In genomic region chr7:148395292-148395691, GRCh38 we compare ENCODE assay signal across 19 cellular contexts.
DNase-seq lines count a peak whose midpoint lies in the region; ATAC-seq and TF ChIP-seq lines count a peak whose summit lies in the region.
"Had no signal": no experiment of that assay in that cellular context is flagged by ENCODE, and none has a peak within 500 bp of the region (broad histone marks: within the 10 kb centered on the region; RNA-seq: fewer than 3 reads in every experiment).

No MANE protein-coding gene starts in this region.

- no peak overlapping the region for H3K4me3 Mint-ChIP-seq in activated CD4-positive, alpha-beta T cell treated with anti-CD3 and anti-CD28 coated beads, Interleukin-2, amount 10 ng/mL, durations not matched to agents 24 days and 14 days
- H3K4me3 Mint-ChIP-seq: CD4-positive, alpha-beta memory T cell had no signal

- no peak overlapping the region for H3K4me3 ChIP-seq in WERI-Rb-1 (ENCODE audit: low read depth, low read length)
- H3K4me3 ChIP-seq: psoas muscle, testis had no signal

- H3K36me3 ChIP-seq in WERI-Rb-1: peaks cover 4% of the 10 kb centered on the region; the same call in 1 of the 2 replicates
- H3K36me3 ChIP-seq: brain microvascular endothelial cell had no signal

- no peak overlapping the region for H3K27ac Mint-ChIP-seq in activated CD4-positive, alpha-beta T cell treated with anti-CD3 and anti-CD28 coated beads, Interleukin-2, amount 10 ng/mL, durations not matched to agents 24 days and 14 days
- H3K27ac Mint-ChIP-seq: CD4-positive, alpha-beta memory T cell had no signal

- intact Hi-C loops in activated CD4-positive, alpha-beta T cell treated with anti-CD3 and anti-CD28 coated beads, Interleukin-2, amount 10 ng/mL, durations not matched to agents 24 days and 14 days (cut with micrococcal nuclease): no loop called here

- no peaks in the 10 kb centered on the region for H3K36me3 Mint-ChIP-seq in activated CD4-positive, alpha-beta T cell treated with anti-CD3 and anti-CD28 coated beads, Interleukin-2, amount 10 ng/mL, durations not matched to agents 24 days and 14 days (ENCODE audit: low read depth)
- H3K36me3 Mint-ChIP-seq: CD4-positive, alpha-beta memory T cell had no signal

- H3K27ac ChIP-seq in WERI-Rb-1: no peak overlapping the region
- H3K27ac ChIP-seq: brain microvascular endothelial cell, psoas muscle, testis had no signal

- no peak for TF ChIP-seq CTCF in WERI-Rb-1 (IDR thresholded peaks at IDR 0.05; ENCODE audit: low read depth, low read length)

- DNase-seq in NCI-H748 (lab: John Stamatoyannopoulos, UW; ENCODE audit: unreplicated experiment): peak; percentile 10
- DNase-seq in NCI-H748 treated with DMSO at 0.1 percent for 48 hours (lab: John Stamatoyannopoulos, UW): no peak
- DNase-seq in brain pericyte (ENCODE audit: low read depth, low spot score): peak; percentile 5
- DNase-seq in medulla oblongata (ENCODE audit: extremely low spot score): peak; percentile 37
- no peak for DNase-seq in activated CD4-positive, alpha-beta T cell treated with anti-CD3 and anti-CD28 coated beads, Interleukin-2, amount 10 ng/mL, durations not matched to agents 24 days and 14 days
- DNase-seq in WERI-Rb-1: no peak
- DNase-seq: activated CD4-positive, alpha-beta T cell treated with anti-CD3 and anti-CD28 coated beads for 48 hours; activated T-cell treated with anti-CD3 and anti-CD28 coated beads, Interleukin-2, amount 50 U/mL, for 48 hours; brain microvascular endothelial cell; CD4-positive, alpha-beta memory T cell; effector CD4-positive, alpha-beta T cell; NCI-H1092; NCI-H187 treated with DMSO at 0.1 percent for 48 hours; psoas muscle; stimulated activated naive CD4-positive, alpha-beta T cell; testis had no signal

- no peaks in the 10 kb centered on the region for H3K9me3 Mint-ChIP-seq in activated CD4-positive, alpha-beta T cell treated with anti-CD3 and anti-CD28 coated beads, Interleukin-2, amount 10 ng/mL, durations not matched to agents 24 days and 14 days
- H3K9me3 Mint-ChIP-seq: CD4-positive, alpha-beta memory T cell had no signal

- H3K4me1 Mint-ChIP-seq in activated CD4-positive, alpha-beta T cell treated with anti-CD3 and anti-CD28 coated beads, Interleukin-2, amount 10 ng/mL, durations not matched to agents 24 days and 14 days: no peaks in the 10 kb centered on the region

- no peaks in the 10 kb centered on the region for H3K27me3 ChIP-seq in WERI-Rb-1 (ENCODE audit: insufficient read depth, low read depth, severe bottlenecking)
- H3K27me3 ChIP-seq: brain microvascular endothelial cell, testis had no signal

- ATAC-seq in GM19397 (IDR thresholded peaks at IDR 0.05; ENCODE audit: unreplicated experiment): no peak
- no peak for ATAC-seq in GM18907 (IDR thresholded peaks at IDR 0.05; ENCODE audit: unreplicated experiment)
- ATAC-seq: psoas muscle, Right ventricle myocardium inferior had no signal

- H3K27me3 Mint-ChIP-seq in activated CD4-positive, alpha-beta T cell treated with anti-CD3 and anti-CD28 coated beads, Interleukin-2, amount 10 ng/mL, durations not matched to agents 24 days and 14 days: peaks cover 17% of the 10 kb centered on the region

- no peaks in the 10 kb centered on the region for H3K9me3 ChIP-seq in WERI-Rb-1 (ENCODE audit: severe bottlenecking)
- H3K9me3 ChIP-seq: psoas muscle, testis had no signal

Comparison
In these comparisons a context has a peak if more than half of its experiments do, and no peak if none do; other contexts are left out.
1. DNase-seq: peak in NCI-H748 (single experiment), brain pericyte (single experiment) and medulla oblongata (single experiment); none in NCI-H748 treated with DMSO at 0.1 percent for 48 hours (single experiment), activated CD4-positive, alpha-beta T cell treated with anti-CD3 and anti-CD28 coated beads, Interleukin-2, amount 10 ng/mL, durations not matched to agents 24 days and 14 days (single experiment) and WERI-Rb-1 (single experiment).